1 cellular context compared by ENCODE assay signal in the genomic region with DNA sequence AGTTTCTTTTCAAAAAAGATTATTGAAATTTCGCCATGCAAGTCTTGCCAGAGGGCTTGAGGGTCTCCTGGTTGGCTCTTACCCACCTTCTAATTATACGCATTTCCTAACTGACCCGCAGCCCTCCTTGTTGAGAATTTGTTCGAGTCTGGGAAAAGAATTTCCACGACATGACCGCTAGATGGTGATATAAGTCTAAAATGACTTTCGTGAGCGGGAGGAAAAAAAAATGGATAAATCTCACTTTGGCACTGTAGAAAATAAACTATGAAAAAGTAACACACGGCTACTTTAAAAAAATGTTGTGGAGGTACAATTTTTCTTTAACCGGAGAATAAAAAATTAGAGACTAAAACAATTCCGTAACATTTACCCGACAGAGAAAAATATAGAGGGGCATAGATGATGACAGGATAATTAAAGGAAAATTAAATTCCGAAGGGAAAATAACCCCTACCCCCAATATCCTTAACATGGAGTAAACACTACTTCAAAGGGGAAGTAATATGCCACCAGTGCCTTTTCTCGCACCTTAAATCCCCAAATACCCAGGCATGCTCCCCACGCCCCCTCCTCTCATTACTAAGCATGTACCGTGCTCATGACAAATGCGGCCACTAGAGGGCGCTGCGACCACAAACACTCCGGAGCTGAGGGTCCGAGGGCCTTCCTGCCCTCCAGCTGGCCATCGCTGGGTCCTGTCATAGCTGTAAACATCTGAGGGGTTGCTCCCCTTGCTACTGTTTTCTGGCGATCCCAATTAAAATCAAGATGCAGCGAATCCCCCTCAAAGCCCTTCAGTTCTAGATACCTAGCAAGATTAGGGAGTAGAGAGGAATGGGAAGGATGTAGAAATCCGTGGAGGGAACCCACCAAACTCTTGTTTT.
TF ChIP-seq lines count a peak whose summit lies in the region.

No MANE protein-coding gene starts in this region.

TF ChIP-seq in K562, 482 proteins besides CTCF, POLR2A, EP300 and RAD21 (continued from another document and continues in another):
- TF ChIP-seq, protein P1, sequence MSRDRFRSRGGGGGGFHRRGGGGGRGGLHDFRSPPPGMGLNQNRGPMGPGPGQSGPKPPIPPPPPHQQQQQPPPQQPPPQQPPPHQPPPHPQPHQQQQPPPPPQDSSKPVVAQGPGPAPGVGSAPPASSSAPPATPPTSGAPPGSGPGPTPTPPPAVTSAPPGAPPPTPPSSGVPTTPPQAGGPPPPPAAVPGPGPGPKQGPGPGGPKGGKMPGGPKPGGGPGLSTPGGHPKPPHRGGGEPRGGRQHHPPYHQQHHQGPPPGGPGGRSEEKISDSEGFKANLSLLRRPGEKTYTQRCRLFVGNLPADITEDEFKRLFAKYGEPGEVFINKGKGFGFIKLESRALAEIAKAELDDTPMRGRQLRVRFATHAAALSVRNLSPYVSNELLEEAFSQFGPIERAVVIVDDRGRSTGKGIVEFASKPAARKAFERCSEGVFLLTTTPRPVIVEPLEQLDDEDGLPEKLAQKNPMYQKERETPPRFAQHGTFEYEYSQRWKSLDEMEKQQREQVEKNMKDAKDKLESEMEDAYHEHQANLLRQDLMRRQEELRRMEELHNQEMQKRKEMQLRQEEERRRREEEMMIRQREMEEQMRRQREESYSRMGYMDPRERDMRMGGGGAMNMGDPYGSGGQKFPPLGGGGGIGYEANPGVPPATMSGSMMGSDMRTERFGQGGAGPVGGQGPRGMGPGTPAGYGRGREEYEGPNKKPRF (IDR thresholded peaks at IDR 0.05; ENCODE audit: low read depth, low read length), result no peak
- TF ChIP-seq HDAC6 (IDR thresholded peaks at IDR 0.05; ENCODE audit: low read depth, low read length) (no peak), TBL1XR1 (IDR thresholded peaks at IDR 0.05; ENCODE audit: low read length in 2 of 2) (0 out of 4 replicates have a peak, but pooled peaks of 1 of the 2 experiments have one; percentile 35), ASH1L (IDR thresholded peaks at IDR 0.05; ENCODE audit: borderline replicate concordance, low read depth, partially characterized antibody) (no peak), PYGO2 (tag; IDR thresholded peaks at IDR 0.05) (no peak), ARID1B (IDR thresholded peaks at IDR 0.05) (no peak), TRIM24 (IDR thresholded peaks at IDR 0.05) (no peak), CSDE1 (IDR thresholded peaks at IDR 0.05) (0 out of 4 replicates have a peak, but pooled peaks of 1 of the 2 experiments have one; percentile 38), SMC3 (conservative IDR thresholded peaks at IDR 0.05; ENCODE audit: insufficient read depth, low read depth, low read length) (peak; percentile 71), RFX5 (IDR thresholded peaks at IDR 0.05; ENCODE audit: low read depth, low read length) (no peak), ZBTB7A (IDR thresholded peaks at IDR 0.05; ENCODE audit: borderline replicate concordance, control insufficient read depth, low read depth, low read length) (peak; percentile 86), STAG1 (CRISPR knock-in tag; IDR thresholded peaks at IDR 0.05; ENCODE audit: borderline replicate concordance) (no peak), MXI1 (IDR thresholded peaks at IDR 0.05; ENCODE audit: low read depth, low read length) (no peak), STAT5B (CRISPR knock-in tag; IDR thresholded peaks at IDR 0.05) (no peak), CREM (IDR thresholded peaks at IDR 0.05; ENCODE audit: low read depth) (peak; percentile 32; the same call in 1 of the 2 replicates), SMARCB1 (IDR thresholded peaks at IDR 0.05; ENCODE audit: insufficient read length, low read depth) (no peak), PRPF4 (IDR thresholded peaks at IDR 0.05; ENCODE audit: insufficient read depth, low read depth, low read length, poor library complexity, severe bottlenecking) (no peak), TOE1 (IDR thresholded peaks at IDR 0.05; ENCODE audit: borderline replicate concordance) (no peak), TOE1 (CRISPR knock-in tag; IDR thresholded peaks at IDR 0.05; ENCODE audit: borderline replicate concordance, low read depth) (no peak), EHMT2 (IDR thresholded peaks at IDR 0.05) (0 out of 2 replicates have a peak, but pooled peaks have one; percentile 31), SNRNP70 (optimal IDR thresholded peaks at IDR 0.05; ENCODE audit: low read depth, low read length) (no peak)
- TF ChIP-seq, protein P2, sequence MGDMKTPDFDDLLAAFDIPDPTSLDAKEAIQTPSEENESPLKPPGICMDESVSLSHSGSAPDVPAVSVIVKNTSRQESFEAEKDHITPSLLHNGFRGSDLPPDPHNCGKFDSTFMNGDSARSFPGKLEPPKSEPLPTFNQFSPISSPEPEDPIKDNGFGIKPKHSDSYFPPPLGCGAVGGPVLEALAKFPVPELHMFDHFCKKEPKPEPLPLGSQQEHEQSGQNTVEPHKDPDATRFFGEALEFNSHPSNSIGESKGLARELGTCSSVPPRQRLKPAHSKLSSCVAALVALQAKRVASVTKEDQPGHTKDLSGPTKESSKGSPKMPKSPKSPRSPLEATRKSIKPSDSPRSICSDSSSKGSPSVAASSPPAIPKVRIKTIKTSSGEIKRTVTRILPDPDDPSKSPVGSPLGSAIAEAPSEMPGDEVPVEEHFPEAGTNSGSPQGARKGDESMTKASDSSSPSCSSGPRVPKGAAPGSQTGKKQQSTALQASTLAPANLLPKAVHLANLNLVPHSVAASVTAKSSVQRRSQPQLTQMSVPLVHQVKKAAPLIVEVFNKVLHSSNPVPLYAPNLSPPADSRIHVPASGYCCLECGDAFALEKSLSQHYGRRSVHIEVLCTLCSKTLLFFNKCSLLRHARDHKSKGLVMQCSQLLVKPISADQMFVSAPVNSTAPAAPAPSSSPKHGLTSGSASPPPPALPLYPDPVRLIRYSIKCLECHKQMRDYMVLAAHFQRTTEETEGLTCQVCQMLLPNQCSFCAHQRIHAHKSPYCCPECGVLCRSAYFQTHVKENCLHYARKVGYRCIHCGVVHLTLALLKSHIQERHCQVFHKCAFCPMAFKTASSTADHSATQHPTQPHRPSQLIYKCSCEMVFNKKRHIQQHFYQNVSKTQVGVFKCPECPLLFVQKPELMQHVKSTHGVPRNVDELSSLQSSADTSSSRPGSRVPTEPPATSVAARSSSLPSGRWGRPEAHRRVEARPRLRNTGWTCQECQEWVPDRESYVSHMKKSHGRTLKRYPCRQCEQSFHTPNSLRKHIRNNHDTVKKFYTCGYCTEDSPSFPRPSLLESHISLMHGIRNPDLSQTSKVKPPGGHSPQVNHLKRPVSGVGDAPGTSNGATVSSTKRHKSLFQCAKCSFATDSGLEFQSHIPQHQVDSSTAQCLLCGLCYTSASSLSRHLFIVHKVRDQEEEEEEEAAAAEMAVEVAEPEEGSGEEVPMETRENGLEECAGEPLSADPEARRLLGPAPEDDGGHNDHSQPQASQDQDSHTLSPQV (IDR thresholded peaks at IDR 0.05), result no peak
- TF ChIP-seq, protein P3, sequence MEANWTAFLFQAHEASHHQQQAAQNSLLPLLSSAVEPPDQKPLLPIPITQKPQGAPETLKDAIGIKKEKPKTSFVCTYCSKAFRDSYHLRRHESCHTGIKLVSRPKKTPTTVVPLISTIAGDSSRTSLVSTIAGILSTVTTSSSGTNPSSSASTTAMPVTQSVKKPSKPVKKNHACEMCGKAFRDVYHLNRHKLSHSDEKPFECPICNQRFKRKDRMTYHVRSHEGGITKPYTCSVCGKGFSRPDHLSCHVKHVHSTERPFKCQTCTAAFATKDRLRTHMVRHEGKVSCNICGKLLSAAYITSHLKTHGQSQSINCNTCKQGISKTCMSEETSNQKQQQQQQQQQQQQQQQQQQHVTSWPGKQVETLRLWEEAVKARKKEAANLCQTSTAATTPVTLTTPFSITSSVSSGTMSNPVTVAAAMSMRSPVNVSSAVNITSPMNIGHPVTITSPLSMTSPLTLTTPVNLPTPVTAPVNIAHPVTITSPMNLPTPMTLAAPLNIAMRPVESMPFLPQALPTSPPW (CRISPR knock-in tag; IDR thresholded peaks at IDR 0.05), result peak; percentile 24; the same call in 1 of the 2 replicates
- TF ChIP-seq, protein P4, sequence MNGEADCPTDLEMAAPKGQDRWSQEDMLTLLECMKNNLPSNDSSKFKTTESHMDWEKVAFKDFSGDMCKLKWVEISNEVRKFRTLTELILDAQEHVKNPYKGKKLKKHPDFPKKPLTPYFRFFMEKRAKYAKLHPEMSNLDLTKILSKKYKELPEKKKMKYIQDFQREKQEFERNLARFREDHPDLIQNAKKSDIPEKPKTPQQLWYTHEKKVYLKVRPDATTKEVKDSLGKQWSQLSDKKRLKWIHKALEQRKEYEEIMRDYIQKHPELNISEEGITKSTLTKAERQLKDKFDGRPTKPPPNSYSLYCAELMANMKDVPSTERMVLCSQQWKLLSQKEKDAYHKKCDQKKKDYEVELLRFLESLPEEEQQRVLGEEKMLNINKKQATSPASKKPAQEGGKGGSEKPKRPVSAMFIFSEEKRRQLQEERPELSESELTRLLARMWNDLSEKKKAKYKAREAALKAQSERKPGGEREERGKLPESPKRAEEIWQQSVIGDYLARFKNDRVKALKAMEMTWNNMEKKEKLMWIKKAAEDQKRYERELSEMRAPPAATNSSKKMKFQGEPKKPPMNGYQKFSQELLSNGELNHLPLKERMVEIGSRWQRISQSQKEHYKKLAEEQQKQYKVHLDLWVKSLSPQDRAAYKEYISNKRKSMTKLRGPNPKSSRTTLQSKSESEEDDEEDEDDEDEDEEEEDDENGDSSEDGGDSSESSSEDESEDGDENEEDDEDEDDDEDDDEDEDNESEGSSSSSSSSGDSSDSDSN (IDR thresholded peaks at IDR 0.05; ENCODE audit: borderline replicate concordance in 1 of 2, low read depth in 2 of 2, low read length in 2 of 2), result no peak
- TF ChIP-seq, protein P5, sequence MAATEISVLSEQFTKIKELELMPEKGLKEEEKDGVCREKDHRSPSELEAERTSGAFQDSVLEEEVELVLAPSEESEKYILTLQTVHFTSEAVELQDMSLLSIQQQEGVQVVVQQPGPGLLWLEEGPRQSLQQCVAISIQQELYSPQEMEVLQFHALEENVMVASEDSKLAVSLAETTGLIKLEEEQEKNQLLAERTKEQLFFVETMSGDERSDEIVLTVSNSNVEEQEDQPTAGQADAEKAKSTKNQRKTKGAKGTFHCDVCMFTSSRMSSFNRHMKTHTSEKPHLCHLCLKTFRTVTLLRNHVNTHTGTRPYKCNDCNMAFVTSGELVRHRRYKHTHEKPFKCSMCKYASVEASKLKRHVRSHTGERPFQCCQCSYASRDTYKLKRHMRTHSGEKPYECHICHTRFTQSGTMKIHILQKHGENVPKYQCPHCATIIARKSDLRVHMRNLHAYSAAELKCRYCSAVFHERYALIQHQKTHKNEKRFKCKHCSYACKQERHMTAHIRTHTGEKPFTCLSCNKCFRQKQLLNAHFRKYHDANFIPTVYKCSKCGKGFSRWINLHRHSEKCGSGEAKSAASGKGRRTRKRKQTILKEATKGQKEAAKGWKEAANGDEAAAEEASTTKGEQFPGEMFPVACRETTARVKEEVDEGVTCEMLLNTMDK (IDR thresholded peaks at IDR 0.05; ENCODE audit: borderline replicate concordance, insufficient read depth, low read depth, low read length, poor library complexity, severe bottlenecking), result peak; percentile 32
- TF ChIP-seq, protein P6, sequence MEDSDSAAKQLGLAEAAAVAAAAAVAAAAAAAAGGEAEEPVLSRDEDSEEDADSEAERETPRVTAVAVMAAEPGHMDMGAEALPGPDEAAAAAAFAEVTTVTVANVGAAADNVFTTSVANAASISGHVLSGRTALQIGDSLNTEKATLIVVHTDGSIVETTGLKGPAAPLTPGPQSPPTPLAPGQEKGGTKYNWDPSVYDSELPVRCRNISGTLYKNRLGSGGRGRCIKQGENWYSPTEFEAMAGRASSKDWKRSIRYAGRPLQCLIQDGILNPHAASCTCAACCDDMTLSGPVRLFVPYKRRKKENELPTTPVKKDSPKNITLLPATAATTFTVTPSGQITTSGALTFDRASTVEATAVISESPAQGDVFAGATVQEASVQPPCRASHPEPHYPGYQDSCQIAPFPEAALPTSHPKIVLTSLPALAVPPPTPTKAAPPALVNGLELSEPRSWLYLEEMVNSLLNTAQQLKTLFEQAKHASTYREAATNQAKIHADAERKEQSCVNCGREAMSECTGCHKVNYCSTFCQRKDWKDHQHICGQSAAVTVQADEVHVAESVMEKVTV (CRISPR knock-in tag; IDR thresholded peaks at IDR 0.05), result peak; percentile 54
- TF ChIP-seq, protein P7, sequence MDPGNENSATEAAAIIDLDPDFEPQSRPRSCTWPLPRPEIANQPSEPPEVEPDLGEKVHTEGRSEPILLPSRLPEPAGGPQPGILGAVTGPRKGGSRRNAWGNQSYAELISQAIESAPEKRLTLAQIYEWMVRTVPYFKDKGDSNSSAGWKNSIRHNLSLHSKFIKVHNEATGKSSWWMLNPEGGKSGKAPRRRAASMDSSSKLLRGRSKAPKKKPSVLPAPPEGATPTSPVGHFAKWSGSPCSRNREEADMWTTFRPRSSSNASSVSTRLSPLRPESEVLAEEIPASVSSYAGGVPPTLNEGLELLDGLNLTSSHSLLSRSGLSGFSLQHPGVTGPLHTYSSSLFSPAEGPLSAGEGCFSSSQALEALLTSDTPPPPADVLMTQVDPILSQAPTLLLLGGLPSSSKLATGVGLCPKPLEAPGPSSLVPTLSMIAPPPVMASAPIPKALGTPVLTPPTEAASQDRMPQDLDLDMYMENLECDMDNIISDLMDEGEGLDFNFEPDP (CRISPR knock-in tag; IDR thresholded peaks at IDR 0.05), result no peak
- TF ChIP-seq, protein P8, sequence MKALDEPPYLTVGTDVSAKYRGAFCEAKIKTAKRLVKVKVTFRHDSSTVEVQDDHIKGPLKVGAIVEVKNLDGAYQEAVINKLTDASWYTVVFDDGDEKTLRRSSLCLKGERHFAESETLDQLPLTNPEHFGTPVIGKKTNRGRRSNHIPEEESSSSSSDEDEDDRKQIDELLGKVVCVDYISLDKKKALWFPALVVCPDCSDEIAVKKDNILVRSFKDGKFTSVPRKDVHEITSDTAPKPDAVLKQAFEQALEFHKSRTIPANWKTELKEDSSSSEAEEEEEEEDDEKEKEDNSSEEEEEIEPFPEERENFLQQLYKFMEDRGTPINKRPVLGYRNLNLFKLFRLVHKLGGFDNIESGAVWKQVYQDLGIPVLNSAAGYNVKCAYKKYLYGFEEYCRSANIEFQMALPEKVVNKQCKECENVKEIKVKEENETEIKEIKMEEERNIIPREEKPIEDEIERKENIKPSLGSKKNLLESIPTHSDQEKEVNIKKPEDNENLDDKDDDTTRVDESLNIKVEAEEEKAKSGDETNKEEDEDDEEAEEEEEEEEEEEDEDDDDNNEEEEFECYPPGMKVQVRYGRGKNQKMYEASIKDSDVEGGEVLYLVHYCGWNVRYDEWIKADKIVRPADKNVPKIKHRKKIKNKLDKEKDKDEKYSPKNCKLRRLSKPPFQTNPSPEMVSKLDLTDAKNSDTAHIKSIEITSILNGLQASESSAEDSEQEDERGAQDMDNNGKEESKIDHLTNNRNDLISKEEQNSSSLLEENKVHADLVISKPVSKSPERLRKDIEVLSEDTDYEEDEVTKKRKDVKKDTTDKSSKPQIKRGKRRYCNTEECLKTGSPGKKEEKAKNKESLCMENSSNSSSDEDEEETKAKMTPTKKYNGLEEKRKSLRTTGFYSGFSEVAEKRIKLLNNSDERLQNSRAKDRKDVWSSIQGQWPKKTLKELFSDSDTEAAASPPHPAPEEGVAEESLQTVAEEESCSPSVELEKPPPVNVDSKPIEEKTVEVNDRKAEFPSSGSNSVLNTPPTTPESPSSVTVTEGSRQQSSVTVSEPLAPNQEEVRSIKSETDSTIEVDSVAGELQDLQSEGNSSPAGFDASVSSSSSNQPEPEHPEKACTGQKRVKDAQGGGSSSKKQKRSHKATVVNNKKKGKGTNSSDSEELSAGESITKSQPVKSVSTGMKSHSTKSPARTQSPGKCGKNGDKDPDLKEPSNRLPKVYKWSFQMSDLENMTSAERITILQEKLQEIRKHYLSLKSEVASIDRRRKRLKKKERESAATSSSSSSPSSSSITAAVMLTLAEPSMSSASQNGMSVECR (CRISPR knock-in tag; IDR thresholded peaks at IDR 0.05), result no peak
